8 cellular contexts compared by ENCODE assay signal in genomic region chr2:55618649-55619055, GRCh38. TPM values are rescaled to one million over a fixed set of nuclear protein-coding genes. Genes with fewer than 3 reads are reported as not detected.
A peak's percentile ranks its signal among the peaks of the same experiment; 100 is the strongest.
DNase-seq lines count a peak whose midpoint lies in the region; TF ChIP-seq lines count a peak whose summit lies in the region.

No MANE protein-coding gene starts in this region.

- peaks cover 12 to 43% of the 10 kb centered on the region in 2 donors for H3K4me1 ChIP-seq in adrenal gland (replicated peaks in 1 of 2)
- H3K4me1 ChIP-seq in left ventricle myocardium inferior, result peaks cover 93% of the 10 kb centered on the region

- peaks cover 22% of the 10 kb centered on the region for H3K4me1 Mint-ChIP-seq in type B pancreatic cell (ENCODE audit: unreplicated experiment)

- no peak overlapping the region for H3K4me3 Mint-ChIP-seq in type B pancreatic cell

- H3K9me3 ChIP-seq in adrenal gland (replicated peaks in 1 of 3) (no peaks in the 10 kb centered on the region), left ventricle myocardium inferior (replicated peaks) (no peaks in the 10 kb centered on the region)

- intact Hi-C loops in adrenal gland (cut with DNase I) (no loop called here), left ventricle myocardium inferior (cut with micrococcal nuclease) (no loop called here)

- H3K36me3 ChIP-seq in GM06990 (ENCODE audit: control insufficient read depth, insufficient read depth, low read length) (no peaks in the 10 kb centered on the region), adrenal gland (replicated peaks in 1 of 2) (peaks cover 0 to 8% of the 10 kb centered on the region in 2 donors), left ventricle myocardium inferior (peaks cover 24% of the 10 kb centered on the region)

- peaks cover 7% of the 10 kb centered on the region for H3K36me3 Mint-ChIP-seq in type B pancreatic cell

- H3K27ac Mint-ChIP-seq in type B pancreatic cell, result no peak overlapping the region

- H3K9me3 Mint-ChIP-seq in type B pancreatic cell, result no peaks in the 10 kb centered on the region

- peak overlapping the region; percentile 87 to 96 (median 94) for H3K27ac ChIP-seq in adrenal gland
- H3K27ac ChIP-seq in left ventricle myocardium inferior (replicated peaks), result peak overlapping the region; percentile 94

- TF ChIP-seq POLR2A in adrenal gland (IDR thresholded peaks at IDR 0.05), result peak in 1 of 2 donors; percentile 48

- DNase-seq in GM06990 (ENCODE audit: extremely low read depth, insufficient read length), result peak; percentile 54
- peak; percentile 9 for DNase-seq in GOT3 (lab: John Stamatoyannopoulos, UW)
- peak; percentile 58 to 65 for DNase-seq in Kasumi-1 (lab: John Stamatoyannopoulos, UW)
- peak; percentile 64 for DNase-seq in SK-N-DZ (ENCODE audit: low spot score)
- DNase-seq in adrenal gland, result peak; percentile 34 to 77 (median 54)
- peak; percentile 45 for DNase-seq in left ventricle myocardium inferior
- peak; percentile 77 for DNase-seq in putamen (ENCODE audit: low spot score)
- DNase-seq in type B pancreatic cell (ENCODE audit: extremely low spot score, unreplicated experiment), result no peak

- H3K27me3 ChIP-seq in GM06990 (replicated peaks; ENCODE audit: control insufficient read depth, insufficient read depth, low read length) (no peaks in the 10 kb centered on the region), adrenal gland (no peaks in the 10 kb centered on the region), left ventricle myocardium inferior (ENCODE audit: low read depth) (no peaks in the 10 kb centered on the region)

- H3K27me3 Mint-ChIP-seq in type B pancreatic cell, result no peaks in the 10 kb centered on the region

- no peak for TF ChIP-seq CTCF in GM06990 (IDR thresholded peaks at IDR 0.05; ENCODE audit: insufficient read depth, low read length, poor library complexity, severe bottlenecking)
- TF ChIP-seq CTCF in adrenal gland (IDR thresholded peaks at IDR 0.05), result no peak
- TF ChIP-seq CTCF in left ventricle myocardium inferior (IDR thresholded peaks at IDR 0.05; ENCODE audit: borderline replicate concordance), result no peak
- TF ChIP-seq CTCF in type B pancreatic cell (conservative IDR thresholded peaks at IDR 0.05), result no peak

- 0 to 1% (median 0%) methylated on average over 14 to 16 of the region's 16 CpGs for WGBS in adrenal gland, 4 donors

- H3K4me3 ChIP-seq in GM06990 (replicated peaks; ENCODE audit: low read depth, low read length) (peak overlapping the region; percentile 100), adrenal gland (peak overlapping the region; percentile 71 to 91 (median 77)), left ventricle myocardium inferior (peak overlapping the region; percentile 87)

RNA-seq across cellular contexts. Expression of gene PPP4R3B, which starts 1.2 kb away (rescaled TPM):
- 27.6 and 29.0 TPM in 2 replicates for polyA plus RNA-seq in SK-N-DZ (2014; cell fraction: cytosol; rRNA removed)
- polyA plus RNA-seq in SK-N-DZ (2014; cell fraction: nucleus; rRNA removed), result 31.4 and 38.1 TPM in 2 replicates
- total RNA-seq in adrenal gland, result 10 to 100 TPM; 47.3 to 89.2 (median 72.0) TPM
- polyA plus RNA-seq in adrenal gland, result 10 to 100 TPM; 22.8 to 75.8 (median 22.9) TPM
- 22.9 TPM for total RNA-seq in left ventricle myocardium inferior
- total RNA-seq in type B pancreatic cell (ENCODE audit: low replicate concordance), result 54.6 and 59.4 TPM in 2 replicates
